Comparison of ENCODE assay signal across 14 cellular contexts in genomic region chr2:239663364-239663924, GRCh38.
DNase-seq lines count a peak whose midpoint lies in the region; ATAC-seq and TF ChIP-seq lines count a peak whose summit lies in the region.
"Had no signal": no experiment of that assay in that cellular context is flagged by ENCODE, and none has a peak within 500 bp of the region (broad histone marks: within the 10 kb centered on the region; RNA-seq: fewer than 3 reads in every experiment).

No MANE protein-coding gene starts in this region.

- no peak overlapping the region for H3K4me3 Mint-ChIP-seq in central memory CD8-positive, alpha-beta T cell
- no peak overlapping the region for H3K4me3 Mint-ChIP-seq in neural progenitor cell
- no peak overlapping the region for H3K4me3 Mint-ChIP-seq in stimulated activated naive B cell treated with anti-CD40 and anti-IgM and Interleukin-4, amounts not matched to agents 10 μg/mL and 1 μg/mL and 100 μg/mL, for 72 hours
- no peak overlapping the region for H3K4me3 Mint-ChIP-seq in activated CD4-positive, alpha-beta T cell treated with anti-CD3 and anti-CD28 coated beads for 36 hours
- H3K4me3 Mint-ChIP-seq: CD4-positive, CD25-positive, alpha-beta regulatory T cell; HFFc6 had no signal

- H3K27ac ChIP-seq in BLaER1 treated with 17β-estradiol and CSF1 and Interleukin-3, amounts not matched to agents 10 nM and 100 nM = no peak overlapping the region
- H3K27ac ChIP-seq in neural progenitor cell = no peak overlapping the region
- H3K27ac ChIP-seq: A549, HL-60 had no signal

- H3K36me3 ChIP-seq in BLaER1 treated with 17β-estradiol and CSF1 and Interleukin-3, amounts not matched to agents 10 nM and 100 nM = no peaks in the 10 kb centered on the region
- H3K36me3 ChIP-seq in neural progenitor cell = no peaks in the 10 kb centered on the region

- intact Hi-C loops in Right ventricle myocardium superior (cut with DNase I) = no loop called here
- intact Hi-C loops in activated CD4-positive, alpha-beta T cell treated with anti-CD3 and anti-CD28 coated beads for 36 hours (cut with DNase I, micrococcal nuclease) = no loop called here

- peak overlapping the region; percentile 38 for H3K27ac Mint-ChIP-seq in central memory CD8-positive, alpha-beta T cell (ENCODE audit: low read depth)
- peak overlapping the region; percentile 1 for H3K27ac Mint-ChIP-seq in neural progenitor cell
- H3K27ac Mint-ChIP-seq in stimulated activated naive B cell treated with anti-CD40 and anti-IgM and Interleukin-4, amounts not matched to agents 10 μg/mL and 1 μg/mL and 100 μg/mL, for 72 hours = peak overlapping the region; percentile 59
- no peak overlapping the region for H3K27ac Mint-ChIP-seq in activated CD4-positive, alpha-beta T cell treated with anti-CD3 and anti-CD28 coated beads for 36 hours
- H3K27ac Mint-ChIP-seq: CD4-positive, CD25-positive, alpha-beta regulatory T cell; HFFc6 had no signal

- peak overlapping the region in 4 of 11 experiments; percentile 19 to 36 (median 27); a peak in 4 of 22 replicates for H3K9ac ChIP-seq in BLaER1 treated with 17β-estradiol and CSF1 and Interleukin-3, amounts not matched to agents 10 nM and 100 nM
- no peak overlapping the region for H3K9ac ChIP-seq in neural progenitor cell

- peaks cover 38% of the 10 kb centered on the region for H3K27me3 Mint-ChIP-seq in central memory CD8-positive, alpha-beta T cell
- peaks cover 6% of the 10 kb centered on the region for H3K27me3 Mint-ChIP-seq in neural progenitor cell (ENCODE audit: insufficient read depth, low read depth)
- peaks cover 45 to 53% of the 10 kb centered on the region in 2 donors for H3K27me3 Mint-ChIP-seq in stimulated activated naive B cell treated with anti-CD40 and anti-IgM and Interleukin-4, amounts not matched to agents 10 μg/mL and 1 μg/mL and 100 μg/mL, for 72 hours
- H3K27me3 Mint-ChIP-seq in activated CD4-positive, alpha-beta T cell treated with anti-CD3 and anti-CD28 coated beads for 36 hours = peaks cover 13% of the 10 kb centered on the region

- H3K4me1 Mint-ChIP-seq in central memory CD8-positive, alpha-beta T cell = peaks cover 9% of the 10 kb centered on the region
- peaks cover 13% of the 10 kb centered on the region for H3K4me1 Mint-ChIP-seq in neural progenitor cell
- H3K4me1 Mint-ChIP-seq in stimulated activated naive B cell treated with anti-CD40 and anti-IgM and Interleukin-4, amounts not matched to agents 10 μg/mL and 1 μg/mL and 100 μg/mL, for 72 hours = no peaks in the 10 kb centered on the region
- no peaks in the 10 kb centered on the region for H3K4me1 Mint-ChIP-seq in activated CD4-positive, alpha-beta T cell treated with anti-CD3 and anti-CD28 coated beads for 36 hours

- H3K9me3 ChIP-seq in BLaER1 treated with 17β-estradiol and CSF1 and Interleukin-3, amounts not matched to agents 10 nM and 100 nM (replicated peaks in 1 of 11) = peaks cover 0 to 7% (median 0%) of the 10 kb centered on the region in 11 experiments; a peak in 1 of 22 replicates
- no peaks in the 10 kb centered on the region for H3K9me3 ChIP-seq in neural progenitor cell (ENCODE audit: low read depth)

- DNase-seq in central memory CD8-positive, alpha-beta T cell (ENCODE audit: low spot score in 2 of 2) = no peak
- DNase-seq in neural progenitor cell (ENCODE audit: low spot score) (no peak), Right ventricle myocardium superior (no peak), AG08396 (ENCODE audit: low spot score) (no peak), NCI-H774 (lab: John Stamatoyannopoulos, UW) (no peak)
- DNase-seq in stimulated activated naive B cell treated with anti-CD40 and anti-IgM and Interleukin-4, amounts not matched to agents 10 μg/mL and 1 μg/mL and 100 μg/mL, for 72 hours = no peak
- DNase-seq in activated CD4-positive, alpha-beta T cell treated with anti-CD3 and anti-CD28 coated beads for 36 hours = no peak
- DNase-seq: CD4-positive, CD25-positive, alpha-beta regulatory T cell; DMS53; HCEC 1CT; HFFc6 had no signal

- no peak for TF ChIP-seq CTCF in neural progenitor cell (IDR thresholded peaks at IDR 0.05)

- CTCF ChIA-PET in activated CD4-positive, alpha-beta T cell treated with anti-CD3 and anti-CD28 coated beads for 36 hours (lab: Charles Lee) = interaction anchor here (0.6 kb wide), 1 partner anchor 396 kb away, joined by 3 read pairs; no protein-coding TSS in a partner anchor

- peaks cover 46 to 72% (median 58%) of the 10 kb centered on the region in 10 experiments for H3K4me1 ChIP-seq in BLaER1 treated with 17β-estradiol and CSF1 and Interleukin-3, amounts not matched to agents 10 nM and 100 nM
- no peaks in the 10 kb centered on the region for H3K4me1 ChIP-seq in neural progenitor cell
- H3K4me1 ChIP-seq: A549 had no signal

- no peaks in the 10 kb centered on the region for H3K79me2 ChIP-seq in neural progenitor cell (ENCODE audit: low read depth)

- no peaks in the 10 kb centered on the region for H3K27me3 ChIP-seq in BLaER1 treated with 17β-estradiol and CSF1 and Interleukin-3, amounts not matched to agents 10 nM and 100 nM
- H3K27me3 ChIP-seq in neural progenitor cell = no peaks in the 10 kb centered on the region

- H3K36me3 Mint-ChIP-seq in central memory CD8-positive, alpha-beta T cell (ENCODE audit: insufficient read depth) = peaks cover 3% of the 10 kb centered on the region
- H3K36me3 Mint-ChIP-seq in neural progenitor cell = no peaks in the 10 kb centered on the region
- H3K36me3 Mint-ChIP-seq in stimulated activated naive B cell treated with anti-CD40 and anti-IgM and Interleukin-4, amounts not matched to agents 10 μg/mL and 1 μg/mL and 100 μg/mL, for 72 hours = no peaks in the 10 kb centered on the region
- no peaks in the 10 kb centered on the region for H3K36me3 Mint-ChIP-seq in activated CD4-positive, alpha-beta T cell treated with anti-CD3 and anti-CD28 coated beads for 36 hours (ENCODE audit: low read depth)
- H3K36me3 Mint-ChIP-seq: CD4-positive, CD25-positive, alpha-beta regulatory T cell had no signal

- no peaks in the 10 kb centered on the region for H3K9me3 Mint-ChIP-seq in central memory CD8-positive, alpha-beta T cell
- no peaks in the 10 kb centered on the region for H3K9me3 Mint-ChIP-seq in neural progenitor cell
- no peaks in the 10 kb centered on the region for H3K9me3 Mint-ChIP-seq in stimulated activated naive B cell treated with anti-CD40 and anti-IgM and Interleukin-4, amounts not matched to agents 10 μg/mL and 1 μg/mL and 100 μg/mL, for 72 hours
- no peaks in the 10 kb centered on the region for H3K9me3 Mint-ChIP-seq in activated CD4-positive, alpha-beta T cell treated with anti-CD3 and anti-CD28 coated beads for 36 hours (ENCODE audit: low read depth)
- H3K9me3 Mint-ChIP-seq: CD4-positive, CD25-positive, alpha-beta regulatory T cell had no signal

- H3K4me2 ChIP-seq in BLaER1 treated with 17β-estradiol and CSF1 and Interleukin-3, amounts not matched to agents 10 nM and 100 nM = peak overlapping the region; percentile 68 to 92 (median 83)
- no peak overlapping the region for H3K4me2 ChIP-seq in neural progenitor cell
- H3K4me2 ChIP-seq: A549 had no signal

- no peak for ATAC-seq in central memory CD8-positive, alpha-beta T cell (replicated peaks; ENCODE audit: extremely low read depth, poor library complexity, severe bottlenecking)
- ATAC-seq in stimulated activated naive B cell treated with anti-CD40 and anti-IgM and Interleukin-4, amounts not matched to agents 10 μg/mL and 1 μg/mL and 100 μg/mL, for 72 hours (replicated peaks) = no peak
- no peak for ATAC-seq in Right ventricle myocardium superior (ENCODE audit: poor library complexity)
- no peak for ATAC-seq in activated CD4-positive, alpha-beta T cell treated with anti-CD3 and anti-CD28 coated beads for 36 hours
- ATAC-seq: A549 had no signal

- H3K4me3 ChIP-seq in BLaER1 treated with 17β-estradiol and CSF1 and Interleukin-3, amounts not matched to agents 10 nM and 100 nM = peak overlapping the region in 1 of 10 experiments; percentile 20; a peak in 1 of 20 replicates
- no peak overlapping the region for H3K4me3 ChIP-seq in neural progenitor cell
- H3K4me3 ChIP-seq: A549 had no signal

- POLR2A ChIA-PET in activated CD4-positive, alpha-beta T cell treated with anti-CD3 and anti-CD28 coated beads for 36 hours (lab: Charles Lee) = no interaction called here

- H3F3A ChIP-seq in neural progenitor cell (ENCODE audit: low read depth) = no peaks in the 10 kb centered on the region

- no peak overlapping the region for H2AFZ ChIP-seq in neural progenitor cell (replicated peaks)

- no peaks in the 10 kb centered on the region for H4K20me1 ChIP-seq in BLaER1 treated with 17β-estradiol and CSF1 and Interleukin-3, amounts not matched to agents 10 nM and 100 nM
- H4K20me1 ChIP-seq in neural progenitor cell (ENCODE audit: low read depth) = no peaks in the 10 kb centered on the region
